3 cellular contexts compared by ENCODE assay signal in genomic region chr10:75766752-75767151, GRCh38.
DNase-seq lines count a peak whose midpoint lies in the region; ATAC-seq, FAIRE-seq and TF ChIP-seq lines count a peak whose summit lies in the region.
"Not testable (repeated sequence)": the region's sequence is repeated elsewhere in the genome, so short reads cannot be mapped to it uniquely, and the experiment has no call there.

No MANE protein-coding gene starts in this region.

- WGBS in K562 (ENCODE audit: insufficient coverage, low coverage, missing lambda C conversion rate): 4% methylated on average over 4 of the region's 4 CpGs

- not testable (repeated sequence) for H3K4me2 ChIP-seq in K562 (ENCODE audit: insufficient read depth, low read length)

- not testable (repeated sequence) for TF ChIP-seq RAD21 in K562 (CRISPR knock-in tag; conservative IDR thresholded peaks at IDR 0.05 in 1 of 2, IDR thresholded peaks at IDR 0.05 in 1 of 2)

- TF ChIP-seq CTCF in HEK293 (tag by site-specific recombination; IDR thresholded peaks at IDR 0.05); K562 (IDR thresholded peaks at IDR 0.05 in 2 of 3, conservative IDR thresholded peaks at IDR 0.05 in 1 of 3; ENCODE audit: insufficient read depth in 2 of 3, low read depth in 1 of 3, low read length in 3 of 3): not testable (repeated sequence)

- H3K36me3 ChIP-seq in HEK293 (ENCODE audit: control insufficient read depth in 2 of 2, insufficient read depth in 1 of 2, low read length in 2 of 2); K562 (ENCODE audit: control insufficient read depth, insufficient read depth, low read length): not testable (repeated sequence)

- H3K79me2 ChIP-seq in K562 (ENCODE audit: control insufficient read depth, insufficient read depth, low read length): not testable (repeated sequence)

- not testable (repeated sequence) for FAIRE-seq in K562 (lab: Jason Lieb, UNC)

- not testable (repeated sequence) for H4K20me1 ChIP-seq in K562 (replicated peaks; ENCODE audit: control insufficient read depth, insufficient read depth, low read length)

- H3K27ac ChIP-seq in HEK293 (ENCODE audit: extremely low read depth, low read depth, low read length); K562 (ENCODE audit: extremely low read depth, low read depth, low read length): not testable (repeated sequence)

- not testable (repeated sequence) for TF ChIP-seq EP300 in K562 (IDR thresholded peaks at IDR 0.05; ENCODE audit: low read length)

- not testable (repeated sequence) for H3K4me3 ChIP-seq in HEK293 (ENCODE audit: low read depth, low read length); K562

- DNase-seq in K562 (ENCODE audit: extremely low read depth in 1 of 4, low spot score in 3 of 4): not testable (repeated sequence)

- not testable (repeated sequence) for ATAC-seq in SK-N-SH treated with all-trans-retinoic acid at 6 μM for 48 hours, K562

- in situ Hi-C loops in K562 (cut with MboI): not testable (repeated sequence)

- not testable (repeated sequence) for H3K27me3 ChIP-seq in K562 (ENCODE audit: control insufficient read depth in 2 of 2, insufficient read depth in 2 of 2, low read length in 2 of 2)

- POLR2A ChIA-PET in HEK293 (lab: Yijun Ruan, JAX); K562 (lab: Yijun Ruan, JAX): not testable (repeated sequence)

- not testable (repeated sequence) for TF ChIP-seq POLR2A in K562 (conservative IDR thresholded peaks at IDR 0.05)

- H3K4me1 ChIP-seq in HEK293 (ENCODE audit: control insufficient read depth, insufficient read depth, low read length): peaks cover 23% of the 10 kb centered on the region
- not testable (repeated sequence) for H3K4me1 ChIP-seq in K562 (replicated peaks in 1 of 2; ENCODE audit: control insufficient read depth in 2 of 2, insufficient read depth in 2 of 2, low read length in 2 of 2)

- H3K9ac ChIP-seq in K562 (ENCODE audit: insufficient read depth in 1 of 2, low read depth in 2 of 2, low read length in 2 of 2): not testable (repeated sequence)

- CTCF ChIA-PET in HEK293 (lab: Yijun Ruan, JAX): interaction anchor here (0.7 kb wide), 1 partner anchor 10 kb away, joined by 3 read pairs; no protein-coding TSS in a partner anchor
- CTCF ChIA-PET in K562 (lab: Yijun Ruan, JAX; ENCODE audit: low intra/inter-chr PET ratio): not testable (repeated sequence)

- H2AFZ ChIP-seq in K562 (ENCODE audit: low read depth, low read length): not testable (repeated sequence)

- not testable (repeated sequence) for H3K9me1 ChIP-seq in K562 (ENCODE audit: control insufficient read depth, insufficient read depth, low read length)

- intact Hi-C loops in K562 (cut with micrococcal nuclease): not testable (repeated sequence)

- H3K9me3 ChIP-seq in HEK293 (ENCODE audit: control insufficient read depth, insufficient read depth, low read depth, low read length); K562 (replicated peaks; ENCODE audit: control insufficient read depth, insufficient read depth, low read depth, low read length): not testable (repeated sequence)

- BruUV-seq in K562 (replicated peaks; lab: Mats Ljungman, UMichigan): not testable (repeated sequence)

TF ChIP-seq in HEK293, 187 proteins besides CTCF, POLR2A, EP300 and RAD21:
- TF ChIP-seq ZNF146 (tag by site-specific recombination; IDR thresholded peaks at IDR 0.05): peak; percentile 97
- TF ChIP-seq ZNF580 (tag by site-specific recombination; IDR thresholded peaks at IDR 0.05): peak; percentile 61
- TF ChIP-seq, protein P1, sequence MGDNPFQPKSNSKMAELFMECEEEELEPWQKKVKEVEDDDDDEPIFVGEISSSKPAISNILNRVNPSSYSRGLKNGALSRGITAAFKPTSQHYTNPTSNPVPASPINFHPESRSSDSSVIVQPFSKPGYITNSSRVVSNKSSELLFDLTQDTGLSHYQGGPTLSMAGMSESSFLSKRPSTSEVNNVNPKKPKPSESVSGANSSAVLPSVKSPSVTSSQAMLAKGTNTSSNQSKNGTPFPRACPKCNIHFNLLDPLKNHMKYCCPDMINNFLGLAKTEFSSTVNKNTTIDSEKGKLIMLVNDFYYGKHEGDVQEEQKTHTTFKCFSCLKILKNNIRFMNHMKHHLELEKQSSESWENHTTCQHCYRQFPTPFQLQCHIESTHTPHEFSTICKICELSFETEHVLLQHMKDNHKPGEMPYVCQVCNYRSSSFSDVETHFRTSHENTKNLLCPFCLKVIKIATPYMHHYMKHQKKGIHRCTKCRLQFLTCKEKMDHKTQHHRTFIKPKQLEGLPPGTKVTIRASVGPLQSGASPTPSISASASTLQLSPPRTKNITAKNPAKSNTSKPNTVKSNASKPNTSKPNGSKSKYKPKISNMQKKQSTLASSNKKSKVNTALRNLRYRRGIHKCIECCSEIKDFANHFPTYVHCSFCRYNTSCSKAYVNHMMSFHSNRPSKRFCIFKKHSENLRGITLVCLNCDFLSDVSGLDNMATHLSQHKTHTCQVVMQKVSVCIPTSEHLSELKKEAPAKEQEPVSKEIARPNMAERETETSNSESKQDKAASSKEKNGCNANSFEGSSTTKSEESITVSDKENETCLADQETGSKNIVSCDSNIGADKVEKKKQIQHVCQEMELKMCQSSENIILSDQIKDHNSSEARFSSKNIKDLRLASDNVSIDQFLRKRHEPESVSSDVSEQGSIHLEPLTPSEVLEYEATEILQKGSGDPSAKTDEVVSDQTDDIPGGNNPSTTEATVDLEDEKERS (tag by site-specific recombination; IDR thresholded peaks at IDR 0.05): 0 out of 2 replicates have a peak, but pooled peaks have one; percentile 12
TF ChIP-seq in HEK293: peak in this region for 3; not testable (repeated sequence) for 184.

TF ChIP-seq in SK-N-SH treated with all-trans-retinoic acid at 6 μM for 48 hours, 23 proteins besides CTCF, POLR2A, EP300 and RAD21:
- TF ChIP-seq ZNF8 (CRISPR knock-in tag; IDR thresholded peaks at IDR 0.05): 0 out of 2 replicates have a peak, but pooled peaks have one; percentile 16

TF ChIP-seq in K562, 482 proteins besides CTCF, POLR2A, EP300 and RAD21:
- peak; percentile 63 for TF ChIP-seq ZNF146 (CRISPR knock-in tag; IDR thresholded peaks at IDR 0.05; ENCODE audit: unreplicated experiment)
